ENCODE assay signal across 15 cellular contexts in genomic region chr12:23536293-23536692, GRCh38.
DNase-seq lines count a peak whose midpoint lies in the region; ATAC-seq and FAIRE-seq lines count a peak whose summit lies in the region.
"Had no signal": no experiment of that assay in that cellular context is flagged by ENCODE, and none has a peak within 500 bp of the region (broad histone marks: within the 10 kb centered on the region; RNA-seq: fewer than 3 reads in every experiment).

No MANE protein-coding gene starts in this region.

- H3K27me3 Mint-ChIP-seq in stimulated activated naive B cell treated with anti-CD40 and anti-IgM and Interleukin-4, amounts not matched to agents 10 μg/mL and 1 μg/mL and 100 μg/mL, for 72 hours = no peaks in the 10 kb centered on the region
- H3K27me3 Mint-ChIP-seq in T-cell = no peaks in the 10 kb centered on the region

- CTCF ChIA-PET in T-cell (lab: Charles Lee) = interaction anchor here in 1 of 2 donors (0.6 kb wide), 1 partner anchor 352 kb away, joined by 3 read pairs; no protein-coding TSS in a partner anchor

- no peaks in the 10 kb centered on the region for H3K36me3 Mint-ChIP-seq in stimulated activated naive B cell treated with anti-CD40 and anti-IgM and Interleukin-4, amounts not matched to agents 10 μg/mL and 1 μg/mL and 100 μg/mL, for 72 hours
- H3K36me3 Mint-ChIP-seq in T-cell = no peaks in the 10 kb centered on the region
- H3K36me3 Mint-ChIP-seq: stimulated activated effector memory CD8-positive, alpha-beta T cell treated with anti-CD3 and anti-CD28 coated beads, Interleukin-12 subunit alpha, Interleukin-12 subunit beta, amount 100 ng/mL, for 72 hours had no signal

- H3K27ac Mint-ChIP-seq in stimulated activated naive B cell treated with anti-CD40 and anti-IgM and Interleukin-4, amounts not matched to agents 10 μg/mL and 1 μg/mL and 100 μg/mL, for 72 hours = no peak overlapping the region
- no peak overlapping the region for H3K27ac Mint-ChIP-seq in T-cell
- H3K27ac Mint-ChIP-seq: stimulated activated effector memory CD8-positive, alpha-beta T cell treated with anti-CD3 and anti-CD28 coated beads, Interleukin-12 subunit alpha, Interleukin-12 subunit beta, amount 100 ng/mL, for 72 hours had no signal

- H3K4me3 Mint-ChIP-seq in stimulated activated naive B cell treated with anti-CD40 and anti-IgM and Interleukin-4, amounts not matched to agents 10 μg/mL and 1 μg/mL and 100 μg/mL, for 72 hours = no peak overlapping the region
- H3K4me3 Mint-ChIP-seq in T-cell = no peak overlapping the region
- H3K4me3 Mint-ChIP-seq: stimulated activated effector memory CD8-positive, alpha-beta T cell treated with anti-CD3 and anti-CD28 coated beads, Interleukin-12 subunit alpha, Interleukin-12 subunit beta, amount 100 ng/mL, for 72 hours had no signal

- ATAC-seq in HG02763 (IDR thresholded peaks at IDR 0.05; ENCODE audit: unreplicated experiment) = peak; percentile 95
- ATAC-seq in stimulated activated naive B cell treated with anti-CD40 and anti-IgM and Interleukin-4, amounts not matched to agents 10 μg/mL and 1 μg/mL and 100 μg/mL, for 72 hours (replicated peaks) = peak in 1 of 2 donors; percentile 73
- ATAC-seq in GM18519 (IDR thresholded peaks at IDR 0.05; ENCODE audit: low FRiP score, unreplicated experiment) = no peak
- no peak for ATAC-seq in T-cell (replicated peaks in 1 of 4)
- ATAC-seq: A549; gastrocnemius medialis; PC-3; stimulated activated effector memory CD8-positive, alpha-beta T cell treated with anti-CD3 and anti-CD28 coated beads, Interleukin-12 subunit alpha, Interleukin-12 subunit beta, amount 100 ng/mL, for 72 hours had no signal

- POLR2A ChIA-PET in T-cell (lab: Charles Lee) = interaction anchor here in 1 of 2 donors (0.6 kb wide), 2 partner anchors 37 to 1028 kb away, joined by 3 to 9 read pairs; no protein-coding TSS in a partner anchor

- H3K9me3 Mint-ChIP-seq in stimulated activated naive B cell treated with anti-CD40 and anti-IgM and Interleukin-4, amounts not matched to agents 10 μg/mL and 1 μg/mL and 100 μg/mL, for 72 hours = no peaks in the 10 kb centered on the region
- H3K9me3 Mint-ChIP-seq in T-cell = peaks cover 0 to 8% (median 3%) of the 10 kb centered on the region in 3 donors
- H3K9me3 Mint-ChIP-seq: stimulated activated effector memory CD8-positive, alpha-beta T cell treated with anti-CD3 and anti-CD28 coated beads, Interleukin-12 subunit alpha, Interleukin-12 subunit beta, amount 100 ng/mL, for 72 hours had no signal

- no peak for FAIRE-seq in GM19239 (lab: Jason Lieb, UNC)
- FAIRE-seq: A549 had no signal

- DNase-seq in NCI-H748 (lab: John Stamatoyannopoulos, UW; ENCODE audit: unreplicated experiment) = peak; percentile 71
- DNase-seq in NCI-H748 treated with DMSO at 0.1 percent for 48 hours (lab: John Stamatoyannopoulos, UW) = no peak
- peak; percentile 87 for DNase-seq in NCI-H1436 (lab: John Stamatoyannopoulos, UW)
- DNase-seq in stimulated activated naive B cell treated with anti-CD40 and anti-IgM and Interleukin-4, amounts not matched to agents 10 μg/mL and 1 μg/mL and 100 μg/mL, for 72 hours = peak; percentile 18
- no peak for DNase-seq in T-cell
- no peak for DNase-seq in GM19239 (ENCODE audit: insufficient read length, low spot score)
- DNase-seq: adrenal gland, gastrocnemius medialis, MM.1S, PC-3, T1000 had no signal

- H3K4me1 Mint-ChIP-seq in stimulated activated naive B cell treated with anti-CD40 and anti-IgM and Interleukin-4, amounts not matched to agents 10 μg/mL and 1 μg/mL and 100 μg/mL, for 72 hours = no peaks in the 10 kb centered on the region
- H3K4me1 Mint-ChIP-seq in T-cell = no peaks in the 10 kb centered on the region
- H3K4me1 Mint-ChIP-seq: stimulated activated effector memory CD8-positive, alpha-beta T cell treated with anti-CD3 and anti-CD28 coated beads, Interleukin-12 subunit alpha, Interleukin-12 subunit beta, amount 100 ng/mL, for 72 hours had no signal

Comparison
In these comparisons a context has a peak if more than half of its experiments do, and no peak if none do; other contexts are left out.
1. DNase-seq: peak in NCI-H748 (single experiment), NCI-H1436 (single experiment) and stimulated activated naive B cell treated with anti-CD40 and anti-IgM and Interleukin-4, amounts not matched to agents 10 μg/mL and 1 μg/mL and 100 μg/mL, for 72 hours (single experiment); none in NCI-H748 treated with DMSO at 0.1 percent for 48 hours (single experiment), T-cell (0 of 34) and GM19239 (single experiment).